ENCODE assay signal across 1 cellular context in genomic region chr18:51153659-51154371, GRCh38.
TF ChIP-seq lines count a peak whose summit lies in the region.

No MANE protein-coding gene starts in this region.

TF ChIP-seq in GM12878, 131 proteins besides CTCF, POLR2A, EP300 and RAD21 (continued from another document and continues in another):
- no peak for TF ChIP-seq TCF7 (IDR thresholded peaks at IDR 0.05; ENCODE audit: borderline replicate concordance)
- peak; percentile 98 for TF ChIP-seq GATAD2B (conservative IDR thresholded peaks at IDR 0.05; ENCODE audit: low read depth)
- TF ChIP-seq CHD1 (IDR thresholded peaks at IDR 0.05; ENCODE audit: low read depth, low read length): no peak
- TF ChIP-seq IKZF1 (conservative IDR thresholded peaks at IDR 0.05): peak; percentile 94
- peak; percentile 97 for TF ChIP-seq RELA (IDR thresholded peaks at IDR 0.05; ENCODE audit: borderline replicate concordance, partially characterized antibody)
- TF ChIP-seq, protein P1, sequence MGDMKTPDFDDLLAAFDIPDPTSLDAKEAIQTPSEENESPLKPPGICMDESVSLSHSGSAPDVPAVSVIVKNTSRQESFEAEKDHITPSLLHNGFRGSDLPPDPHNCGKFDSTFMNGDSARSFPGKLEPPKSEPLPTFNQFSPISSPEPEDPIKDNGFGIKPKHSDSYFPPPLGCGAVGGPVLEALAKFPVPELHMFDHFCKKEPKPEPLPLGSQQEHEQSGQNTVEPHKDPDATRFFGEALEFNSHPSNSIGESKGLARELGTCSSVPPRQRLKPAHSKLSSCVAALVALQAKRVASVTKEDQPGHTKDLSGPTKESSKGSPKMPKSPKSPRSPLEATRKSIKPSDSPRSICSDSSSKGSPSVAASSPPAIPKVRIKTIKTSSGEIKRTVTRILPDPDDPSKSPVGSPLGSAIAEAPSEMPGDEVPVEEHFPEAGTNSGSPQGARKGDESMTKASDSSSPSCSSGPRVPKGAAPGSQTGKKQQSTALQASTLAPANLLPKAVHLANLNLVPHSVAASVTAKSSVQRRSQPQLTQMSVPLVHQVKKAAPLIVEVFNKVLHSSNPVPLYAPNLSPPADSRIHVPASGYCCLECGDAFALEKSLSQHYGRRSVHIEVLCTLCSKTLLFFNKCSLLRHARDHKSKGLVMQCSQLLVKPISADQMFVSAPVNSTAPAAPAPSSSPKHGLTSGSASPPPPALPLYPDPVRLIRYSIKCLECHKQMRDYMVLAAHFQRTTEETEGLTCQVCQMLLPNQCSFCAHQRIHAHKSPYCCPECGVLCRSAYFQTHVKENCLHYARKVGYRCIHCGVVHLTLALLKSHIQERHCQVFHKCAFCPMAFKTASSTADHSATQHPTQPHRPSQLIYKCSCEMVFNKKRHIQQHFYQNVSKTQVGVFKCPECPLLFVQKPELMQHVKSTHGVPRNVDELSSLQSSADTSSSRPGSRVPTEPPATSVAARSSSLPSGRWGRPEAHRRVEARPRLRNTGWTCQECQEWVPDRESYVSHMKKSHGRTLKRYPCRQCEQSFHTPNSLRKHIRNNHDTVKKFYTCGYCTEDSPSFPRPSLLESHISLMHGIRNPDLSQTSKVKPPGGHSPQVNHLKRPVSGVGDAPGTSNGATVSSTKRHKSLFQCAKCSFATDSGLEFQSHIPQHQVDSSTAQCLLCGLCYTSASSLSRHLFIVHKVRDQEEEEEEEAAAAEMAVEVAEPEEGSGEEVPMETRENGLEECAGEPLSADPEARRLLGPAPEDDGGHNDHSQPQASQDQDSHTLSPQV (IDR thresholded peaks at IDR 0.05): no peak
- peak; percentile 50 for TF ChIP-seq CREB1 (IDR thresholded peaks at IDR 0.05; ENCODE audit: low read depth)
- no peak for TF ChIP-seq POLR2AphosphoS2 (IDR thresholded peaks at IDR 0.05; ENCODE audit: low read depth, low read length)
- TF ChIP-seq EED (IDR thresholded peaks at IDR 0.05; ENCODE audit: low read depth): no peak; the same call in 1 of the 2 replicates
- TF ChIP-seq ZNF217 (IDR thresholded peaks at IDR 0.05): no peak; the same call in 1 of the 2 replicates
- TF ChIP-seq IKZF2 (IDR thresholded peaks at IDR 0.05): peak; percentile 88 to 89
- TF ChIP-seq HDAC2 (IDR thresholded peaks at IDR 0.05): no peak
- no peak for TF ChIP-seq SMAD1 (IDR thresholded peaks at IDR 0.05; ENCODE audit: low read depth, partially characterized antibody)
- no peak for TF ChIP-seq PBX3 (IDR thresholded peaks at IDR 0.05; ENCODE audit: insufficient replicate concordance, low read depth, low read length)
- TF ChIP-seq RBBP5 (conservative IDR thresholded peaks at IDR 0.05): 0 out of 2 replicates have a peak, but pooled peaks have one; percentile 47
- no peak for TF ChIP-seq NR2C1 (IDR thresholded peaks at IDR 0.05)
- TF ChIP-seq, protein P2, sequence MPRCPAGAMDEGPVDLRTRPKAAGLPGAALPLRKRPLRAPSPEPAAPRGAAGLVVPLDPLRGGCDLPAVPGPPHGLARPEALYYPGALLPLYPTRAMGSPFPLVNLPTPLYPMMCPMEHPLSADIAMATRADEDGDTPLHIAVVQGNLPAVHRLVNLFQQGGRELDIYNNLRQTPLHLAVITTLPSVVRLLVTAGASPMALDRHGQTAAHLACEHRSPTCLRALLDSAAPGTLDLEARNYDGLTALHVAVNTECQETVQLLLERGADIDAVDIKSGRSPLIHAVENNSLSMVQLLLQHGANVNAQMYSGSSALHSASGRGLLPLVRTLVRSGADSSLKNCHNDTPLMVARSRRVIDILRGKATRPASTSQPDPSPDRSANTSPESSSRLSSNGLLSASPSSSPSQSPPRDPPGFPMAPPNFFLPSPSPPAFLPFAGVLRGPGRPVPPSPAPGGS (IDR thresholded peaks at IDR 0.05; ENCODE audit: borderline replicate concordance, insufficient read depth, low read depth, low read length, poor library complexity, severe bottlenecking): peak; percentile 74
- no peak for TF ChIP-seq NFXL1 (IDR thresholded peaks at IDR 0.05; ENCODE audit: borderline replicate concordance)
- TF ChIP-seq MTA2 (IDR thresholded peaks at IDR 0.05; ENCODE audit: low read depth): peak; percentile 78
- no peak for TF ChIP-seq CEBPZ (IDR thresholded peaks at IDR 0.05; ENCODE audit: low read depth, low read length)
- TF ChIP-seq ZZZ3 (IDR thresholded peaks at IDR 0.05; ENCODE audit: control insufficient read depth, insufficient read length, low read depth): no peak
- no peak for TF ChIP-seq ZBTB40 (IDR thresholded peaks at IDR 0.05; ENCODE audit: borderline replicate concordance)
- TF ChIP-seq FOS (IDR thresholded peaks at IDR 0.05; ENCODE audit: borderline replicate concordance, extremely low read depth, insufficient read length): no peak
- TF ChIP-seq KLF5 (IDR thresholded peaks at IDR 0.05; ENCODE audit: partially characterized antibody): peak; percentile 16
- TF ChIP-seq E4F1 (IDR thresholded peaks at IDR 0.05; ENCODE audit: borderline replicate concordance, partially characterized antibody): no peak
- no peak for TF ChIP-seq SMAD5 (IDR thresholded peaks at IDR 0.05; ENCODE audit: low read depth)
- no peak for TF ChIP-seq RAD51 (IDR thresholded peaks at IDR 0.05)
- no peak for TF ChIP-seq STAT1 (conservative IDR thresholded peaks at IDR 0.05)
- peak; percentile 85 for TF ChIP-seq MEF2B (IDR thresholded peaks at IDR 0.05; ENCODE audit: partially characterized antibody, poor library complexity, severe bottlenecking)
- TF ChIP-seq, protein P3, sequence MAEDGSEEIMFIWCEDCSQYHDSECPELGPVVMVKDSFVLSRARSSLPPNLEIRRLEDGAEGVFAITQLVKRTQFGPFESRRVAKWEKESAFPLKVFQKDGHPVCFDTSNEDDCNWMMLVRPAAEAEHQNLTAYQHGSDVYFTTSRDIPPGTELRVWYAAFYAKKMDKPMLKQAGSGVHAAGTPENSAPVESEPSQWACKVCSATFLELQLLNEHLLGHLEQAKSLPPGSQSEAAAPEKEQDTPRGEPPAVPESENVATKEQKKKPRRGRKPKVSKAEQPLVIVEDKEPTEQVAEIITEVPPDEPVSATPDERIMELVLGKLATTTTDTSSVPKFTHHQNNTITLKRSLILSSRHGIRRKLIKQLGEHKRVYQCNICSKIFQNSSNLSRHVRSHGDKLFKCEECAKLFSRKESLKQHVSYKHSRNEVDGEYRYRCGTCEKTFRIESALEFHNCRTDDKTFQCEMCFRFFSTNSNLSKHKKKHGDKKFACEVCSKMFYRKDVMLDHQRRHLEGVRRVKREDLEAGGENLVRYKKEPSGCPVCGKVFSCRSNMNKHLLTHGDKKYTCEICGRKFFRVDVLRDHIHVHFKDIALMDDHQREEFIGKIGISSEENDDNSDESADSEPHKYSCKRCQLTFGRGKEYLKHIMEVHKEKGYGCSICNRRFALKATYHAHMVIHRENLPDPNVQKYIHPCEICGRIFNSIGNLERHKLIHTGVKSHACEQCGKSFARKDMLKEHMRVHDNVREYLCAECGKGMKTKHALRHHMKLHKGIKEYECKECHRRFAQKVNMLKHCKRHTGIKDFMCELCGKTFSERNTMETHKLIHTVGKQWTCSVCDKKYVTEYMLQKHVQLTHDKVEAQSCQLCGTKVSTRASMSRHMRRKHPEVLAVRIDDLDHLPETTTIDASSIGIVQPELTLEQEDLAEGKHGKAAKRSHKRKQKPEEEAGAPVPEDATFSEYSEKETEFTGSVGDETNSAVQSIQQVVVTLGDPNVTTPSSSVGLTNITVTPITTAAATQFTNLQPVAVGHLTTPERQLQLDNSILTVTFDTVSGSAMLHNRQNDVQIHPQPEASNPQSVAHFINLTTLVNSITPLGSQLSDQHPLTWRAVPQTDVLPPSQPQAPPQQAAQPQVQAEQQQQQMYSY (CRISPR knock-in tag; IDR thresholded peaks at IDR 0.05): no peak
- no peak for TF ChIP-seq SREBF1 (IDR thresholded peaks at IDR 0.05; ENCODE audit: low read length)
- TF ChIP-seq POLR2AphosphoS5 (IDR thresholded peaks at IDR 0.05; ENCODE audit: low read length): peak; percentile 53
- no peak for TF ChIP-seq HDAC6 (IDR thresholded peaks at IDR 0.05; ENCODE audit: unreplicated experiment)
- TF ChIP-seq JUND (IDR thresholded peaks at IDR 0.05; ENCODE audit: low read depth, low read length): no peak
- TF ChIP-seq PML (IDR thresholded peaks at IDR 0.05; ENCODE audit: low read length): 0 out of 2 replicates have a peak, but pooled peaks have one; percentile 21
- TF ChIP-seq ZNF207 (IDR thresholded peaks at IDR 0.05; ENCODE audit: borderline replicate concordance): no peak
